ENCODE assay signal across 12 cellular contexts in genomic region chr13:52720904-52721303, GRCh38. TPM values are rescaled to one million over a fixed set of nuclear protein-coding genes. Genes with fewer than 3 reads are reported as not detected.
"Had no signal": no experiment of that assay in that cellular context is flagged by ENCODE, and none has a peak within 500 bp of the region (broad histone marks: within the 10 kb centered on the region; RNA-seq: fewer than 3 reads in every experiment).

No MANE protein-coding gene starts in this region.

RNA-seq across cellular contexts. Expression of gene CNMD, which starts 18.7 kb away (rescaled TPM):
- total RNA-seq: activated CD4-positive, alpha-beta memory T cell treated with anti-CD3 and anti-CD28 coated beads, Interleukin-2, amount 10 ng/mL, durations not matched to agents 7 days and 5 days; activated CD4-positive, alpha-beta T cell treated with anti-CD3 and anti-CD28 coated beads, Interleukin-2, amount 10 ng/mL, durations not matched to agents 7 days and 5 days; activated naive CD8-positive, alpha-beta T cell treated with anti-CD3 and anti-CD28 coated beads, Interleukin-2, amount 10 ng/mL, durations not matched to agents 7 days and 5 days; ascending aorta; cardiac septum; esophagus muscularis mucosa; glomerular endothelial cell; heart right ventricle; left ventricle myocardium superior; mammary epithelial cell; vagina had no signal
- polyA plus RNA-seq: heart right ventricle, mammary epithelial cell, neural cell had no signal
